In genomic region chr15:63899606-63900005, GRCh38 we compare ENCODE assay signal across 7 cellular contexts.
DNase-seq lines count a peak whose midpoint lies in the region; ATAC-seq, FAIRE-seq and TF ChIP-seq lines count a peak whose summit lies in the region.
"Not testable (repeated sequence)": the region's sequence is repeated elsewhere in the genome, so short reads cannot be mapped to it uniquely, and the experiment has no call there.

No MANE protein-coding gene starts in this region.

- not testable (repeated sequence) for H3K36me3 Mint-ChIP-seq in CD4-positive, alpha-beta T cell (ENCODE audit: low read depth); T-helper 17 cell (ENCODE audit: low read depth); activated T-helper 17 cell treated with anti-CD3 and anti-CD28 coated beads, Interleukin-2, amount 50 U/mL, for 72 hours (ENCODE audit: low read depth); natural killer cell treated with Interleukin-12 subunit alpha and Interleukin-12 subunit beta and Interleukin-15 and Interleukin-18, amount 100 ng/mL, for 72 hours; stimulated activated naive B cell treated with anti-CD40 and anti-IgM and Interleukin-4, amounts not matched to agents 10 μg/mL and 1 μg/mL and 100 μg/mL, for 72 hours

- CTCF ChIA-PET in CD4-positive, alpha-beta T cell (lab: Charles Lee); K562 (lab: Yijun Ruan, JAX; ENCODE audit: low intra/inter-chr PET ratio): not testable (repeated sequence)

- TF ChIP-seq POLR2A in K562 (conservative IDR thresholded peaks at IDR 0.05) = not testable (repeated sequence)

- not testable (repeated sequence) for DNase-seq in CD4-positive, alpha-beta T cell; T-helper 17 cell; K562 (ENCODE audit: extremely low read depth in 1 of 4, low spot score in 3 of 4); left lung; natural killer cell treated with Interleukin-12 subunit alpha and Interleukin-12 subunit beta and Interleukin-15 and Interleukin-18, amount 100 ng/mL, for 72 hours (ENCODE audit: low spot score); stimulated activated naive B cell treated with anti-CD40 and anti-IgM and Interleukin-4, amounts not matched to agents 10 μg/mL and 1 μg/mL and 100 μg/mL, for 72 hours

- H3K27ac Mint-ChIP-seq in CD4-positive, alpha-beta T cell = peak overlapping the region; percentile 74
- peak overlapping the region; percentile 32 for H3K27ac Mint-ChIP-seq in T-helper 17 cell
- peak overlapping the region; percentile 13 for H3K27ac Mint-ChIP-seq in activated T-helper 17 cell treated with anti-CD3 and anti-CD28 coated beads, Interleukin-2, amount 50 U/mL, for 72 hours
- H3K27ac Mint-ChIP-seq in natural killer cell treated with Interleukin-12 subunit alpha and Interleukin-12 subunit beta and Interleukin-15 and Interleukin-18, amount 100 ng/mL, for 72 hours = peak overlapping the region; percentile 38 to 50
- peak overlapping the region; percentile 5 for H3K27ac Mint-ChIP-seq in stimulated activated naive B cell treated with anti-CD40 and anti-IgM and Interleukin-4, amounts not matched to agents 10 μg/mL and 1 μg/mL and 100 μg/mL, for 72 hours

- BruUV-seq in K562 (replicated peaks; lab: Mats Ljungman, UMichigan) = not testable (repeated sequence)

- ATAC-seq in CD4-positive, alpha-beta T cell (ENCODE audit: poor library complexity); T-helper 17 cell; activated T-helper 17 cell treated with anti-CD3 and anti-CD28 coated beads, Interleukin-2, amount 50 U/mL, for 72 hours (replicated peaks); K562; natural killer cell treated with Interleukin-12 subunit alpha and Interleukin-12 subunit beta and Interleukin-15 and Interleukin-18, amount 100 ng/mL, for 72 hours; stimulated activated naive B cell treated with anti-CD40 and anti-IgM and Interleukin-4, amounts not matched to agents 10 μg/mL and 1 μg/mL and 100 μg/mL, for 72 hours (replicated peaks): not testable (repeated sequence)
- peak; percentile 27 for ATAC-seq in left lung

- not testable (repeated sequence) for H3K9ac ChIP-seq in K562 (ENCODE audit: insufficient read depth in 1 of 2, low read depth in 2 of 2, low read length in 2 of 2)

- not testable (repeated sequence) for FAIRE-seq in K562 (lab: Jason Lieb, UNC)

- H3K4me3 ChIP-seq in K562, left lung: not testable (repeated sequence)

- not testable (repeated sequence) for H3K9me1 ChIP-seq in K562 (ENCODE audit: control insufficient read depth, insufficient read depth, low read length)

- not testable (repeated sequence) for TF ChIP-seq EP300 in K562 (IDR thresholded peaks at IDR 0.05; ENCODE audit: low read length)

- not testable (repeated sequence) for H3K27me3 ChIP-seq in CD4-positive, alpha-beta T cell (ENCODE audit: control insufficient read depth, insufficient read depth, low read length); K562 (ENCODE audit: control insufficient read depth in 2 of 2, insufficient read depth in 2 of 2, low read length in 2 of 2); left lung

- TF ChIP-seq CTCF in CD4-positive, alpha-beta T cell (IDR thresholded peaks at IDR 0.05); K562 (IDR thresholded peaks at IDR 0.05 in 2 of 3, conservative IDR thresholded peaks at IDR 0.05 in 1 of 3; ENCODE audit: insufficient read depth in 2 of 3, low read depth in 1 of 3, low read length in 3 of 3); left lung (IDR thresholded peaks at IDR 0.05): not testable (repeated sequence)

- peak overlapping the region; percentile 85; the same call in 1 of the 2 replicates for H2AFZ ChIP-seq in K562 (ENCODE audit: low read depth, low read length)

- H3K4me1 ChIP-seq in K562 (replicated peaks in 1 of 2; ENCODE audit: control insufficient read depth in 2 of 2, insufficient read depth in 2 of 2, low read length in 2 of 2) (peaks cover 42 to 56% of the 10 kb centered on the region in 2 experiments), left lung (peaks cover 5 to 51% of the 10 kb centered on the region in 2 donors)

- not testable (repeated sequence) for H3K27me3 Mint-ChIP-seq in CD4-positive, alpha-beta T cell; T-helper 17 cell; activated T-helper 17 cell treated with anti-CD3 and anti-CD28 coated beads, Interleukin-2, amount 50 U/mL, for 72 hours; natural killer cell treated with Interleukin-12 subunit alpha and Interleukin-12 subunit beta and Interleukin-15 and Interleukin-18, amount 100 ng/mL, for 72 hours; stimulated activated naive B cell treated with anti-CD40 and anti-IgM and Interleukin-4, amounts not matched to agents 10 μg/mL and 1 μg/mL and 100 μg/mL, for 72 hours

- peak overlapping the region; percentile 59 for H3K4me3 Mint-ChIP-seq in CD4-positive, alpha-beta T cell
- not testable (repeated sequence) for H3K4me3 Mint-ChIP-seq in T-helper 17 cell; activated T-helper 17 cell treated with anti-CD3 and anti-CD28 coated beads, Interleukin-2, amount 50 U/mL, for 72 hours; stimulated activated naive B cell treated with anti-CD40 and anti-IgM and Interleukin-4, amounts not matched to agents 10 μg/mL and 1 μg/mL and 100 μg/mL, for 72 hours
- peak overlapping the region; percentile 19 for H3K4me3 Mint-ChIP-seq in natural killer cell treated with Interleukin-12 subunit alpha and Interleukin-12 subunit beta and Interleukin-15 and Interleukin-18, amount 100 ng/mL, for 72 hours

- peaks cover 67% of the 10 kb centered on the region for H3K4me1 Mint-ChIP-seq in CD4-positive, alpha-beta T cell (ENCODE audit: low read depth)
- peaks cover 17% of the 10 kb centered on the region for H3K4me1 Mint-ChIP-seq in T-helper 17 cell
- H3K4me1 Mint-ChIP-seq in activated T-helper 17 cell treated with anti-CD3 and anti-CD28 coated beads, Interleukin-2, amount 50 U/mL, for 72 hours = peaks cover 15% of the 10 kb centered on the region
- H3K4me1 Mint-ChIP-seq in natural killer cell treated with Interleukin-12 subunit alpha and Interleukin-12 subunit beta and Interleukin-15 and Interleukin-18, amount 100 ng/mL, for 72 hours (ENCODE audit: low read depth in 2 of 2) = peaks cover 67 to 74% of the 10 kb centered on the region in 2 donors
- peaks cover 40 to 72% of the 10 kb centered on the region in 2 donors for H3K4me1 Mint-ChIP-seq in stimulated activated naive B cell treated with anti-CD40 and anti-IgM and Interleukin-4, amounts not matched to agents 10 μg/mL and 1 μg/mL and 100 μg/mL, for 72 hours

- 98% methylated on average over 6 of the region's 7 CpGs for WGBS in K562 (ENCODE audit: insufficient coverage, low coverage, missing lambda C conversion rate)

- POLR2A ChIA-PET in CD4-positive, alpha-beta T cell (lab: Charles Lee) = interaction anchor here (0.6 to 1.3 kb wide), 3 partner anchors 40 to 76 kb away, joined by 3 to 4 read pairs (median 4); no protein-coding TSS in a partner anchor
- POLR2A ChIA-PET in K562 (lab: Yijun Ruan, JAX) = interaction anchor here (1.1 to 1.3 kb wide), 2 partner anchors 14 to 93 kb away, joined by 3 read pairs; no protein-coding TSS in a partner anchor

- peaks cover 10% of the 10 kb centered on the region for H3K79me2 ChIP-seq in K562 (ENCODE audit: control insufficient read depth, insufficient read depth, low read length)

- H3K27ac ChIP-seq in CD4-positive, alpha-beta T cell (ENCODE audit: low read depth, low read length) = not testable (repeated sequence)
- H3K27ac ChIP-seq in K562 (ENCODE audit: extremely low read depth, low read depth, low read length) = peak overlapping the region; percentile 52; the same call in 2 of the 3 replicates
- H3K27ac ChIP-seq in left lung = peak overlapping the region; percentile 53 to 84

- not testable (repeated sequence) for H3K9me3 ChIP-seq in CD4-positive, alpha-beta T cell (ENCODE audit: control insufficient read depth, low read length); T-helper 17 cell (ENCODE audit: control insufficient read depth, low read length, poor library complexity, severe bottlenecking); K562 (replicated peaks; ENCODE audit: control insufficient read depth, insufficient read depth, low read depth, low read length); left lung

- intact Hi-C loops in CD4-positive, alpha-beta T cell (cut with DNase I, micrococcal nuclease); left lung (cut with DNase I): not testable (repeated sequence)
- intact Hi-C loops in K562 (cut with micrococcal nuclease) = loop anchor here (5.0 kb wide), 1 partner anchor 48 kb away; no protein-coding TSS in a partner anchor

- H3K36me3 ChIP-seq in K562 (ENCODE audit: control insufficient read depth, insufficient read depth, low read length); left lung: not testable (repeated sequence)

- H3K9me3 Mint-ChIP-seq in CD4-positive, alpha-beta T cell; activated T-helper 17 cell treated with anti-CD3 and anti-CD28 coated beads, Interleukin-2, amount 50 U/mL, for 72 hours; natural killer cell treated with Interleukin-12 subunit alpha and Interleukin-12 subunit beta and Interleukin-15 and Interleukin-18, amount 100 ng/mL, for 72 hours; stimulated activated naive B cell treated with anti-CD40 and anti-IgM and Interleukin-4, amounts not matched to agents 10 μg/mL and 1 μg/mL and 100 μg/mL, for 72 hours: not testable (repeated sequence)

- H3K4me2 ChIP-seq in K562 (ENCODE audit: insufficient read depth, low read length) = not testable (repeated sequence)

- not testable (repeated sequence) for TF ChIP-seq RAD21 in K562 (CRISPR knock-in tag; conservative IDR thresholded peaks at IDR 0.05 in 1 of 2, IDR thresholded peaks at IDR 0.05 in 1 of 2)

- in situ Hi-C loops in K562 (cut with MboI) = not testable (repeated sequence)

- H4K20me1 ChIP-seq in K562 (replicated peaks; ENCODE audit: control insufficient read depth, insufficient read depth, low read length) = not testable (repeated sequence)

Comparison
In these comparisons a context has a peak if more than half of its experiments do, and no peak if none do; other contexts are left out.
1. H3K27ac Mint-ChIP-seq: peak in every context shown above with its lines; median percentile 74 in CD4-positive, alpha-beta T cell; 44 in natural killer cell treated with Interleukin-12 subunit alpha and Interleukin-12 subunit beta and Interleukin-15 and Interleukin-18, amount 100 ng/mL, for 72 hours; 32 in T-helper 17 cell; 13 in activated T-helper 17 cell treated with anti-CD3 and anti-CD28 coated beads, Interleukin-2, amount 50 U/mL, for 72 hours; 5 in stimulated activated naive B cell treated with anti-CD40 and anti-IgM and Interleukin-4, amounts not matched to agents 10 μg/mL and 1 μg/mL and 100 μg/mL, for 72 hours.